ENCODE assay signal across 1 cellular context in genomic region chr17:43483674-43484551, GRCh38.
TF ChIP-seq lines count a peak whose summit lies in the region.

TSS of gene DHX8 (plus strand) at chr17:43483975. CDS start at chr17:43484038, 63 bp downstream.

TF ChIP-seq in HepG2, 621 proteins besides CTCF, POLR2A, EP300 and RAD21 (continued from another document and continues in another):
- TF ChIP-seq ZBTB40 (IDR thresholded peaks at IDR 0.05) = peak; percentile 91
- TF ChIP-seq ZBTB40 (CRISPR knock-in tag; IDR thresholded peaks at IDR 0.05) = peak; percentile 84
- no peak for TF ChIP-seq ZNF549 (CRISPR knock-in tag; IDR thresholded peaks at IDR 0.05)
- TF ChIP-seq RFX1 (IDR thresholded peaks at IDR 0.05) = no peak
- TF ChIP-seq GMEB1 (CRISPR knock-in tag; IDR thresholded peaks at IDR 0.05; ENCODE audit: borderline replicate concordance) = peak; percentile 92
- TF ChIP-seq SP4 (CRISPR knock-in tag; IDR thresholded peaks at IDR 0.05) = peak; percentile 85
- TF ChIP-seq, protein P1, sequence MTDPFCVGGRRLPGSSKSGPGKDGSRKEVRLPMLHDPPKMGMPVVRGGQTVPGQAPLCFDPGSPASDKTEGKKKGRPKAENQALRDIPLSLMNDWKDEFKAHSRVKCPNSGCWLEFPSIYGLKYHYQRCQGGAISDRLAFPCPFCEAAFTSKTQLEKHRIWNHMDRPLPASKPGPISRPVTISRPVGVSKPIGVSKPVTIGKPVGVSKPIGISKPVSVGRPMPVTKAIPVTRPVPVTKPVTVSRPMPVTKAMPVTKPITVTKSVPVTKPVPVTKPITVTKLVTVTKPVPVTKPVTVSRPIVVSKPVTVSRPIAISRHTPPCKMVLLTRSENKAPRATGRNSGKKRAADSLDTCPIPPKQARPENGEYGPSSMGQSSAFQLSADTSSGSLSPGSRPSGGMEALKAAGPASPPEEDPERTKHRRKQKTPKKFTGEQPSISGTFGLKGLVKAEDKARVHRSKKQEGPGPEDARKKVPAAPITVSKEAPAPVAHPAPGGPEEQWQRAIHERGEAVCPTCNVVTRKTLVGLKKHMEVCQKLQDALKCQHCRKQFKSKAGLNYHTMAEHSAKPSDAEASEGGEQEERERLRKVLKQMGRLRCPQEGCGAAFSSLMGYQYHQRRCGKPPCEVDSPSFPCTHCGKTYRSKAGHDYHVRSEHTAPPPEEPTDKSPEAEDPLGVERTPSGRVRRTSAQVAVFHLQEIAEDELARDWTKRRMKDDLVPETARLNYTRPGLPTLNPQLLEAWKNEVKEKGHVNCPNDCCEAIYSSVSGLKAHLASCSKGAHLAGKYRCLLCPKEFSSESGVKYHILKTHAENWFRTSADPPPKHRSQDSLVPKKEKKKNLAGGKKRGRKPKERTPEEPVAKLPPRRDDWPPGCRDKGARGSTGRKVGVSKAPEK (CRISPR knock-in tag; IDR thresholded peaks at IDR 0.05; ENCODE audit: borderline replicate concordance) = no peak
- no peak for TF ChIP-seq NCOA5 (CRISPR knock-in tag; IDR thresholded peaks at IDR 0.05)
- TF ChIP-seq POLR2G (IDR thresholded peaks at IDR 0.05; ENCODE audit: low read depth, low read length) = peak; percentile 94
- TF ChIP-seq ZNF550 (CRISPR knock-in tag; IDR thresholded peaks at IDR 0.05; ENCODE audit: borderline replicate concordance) = no peak
- peak; percentile 36; the same call in 1 of the 2 replicates for TF ChIP-seq ONECUT2 (CRISPR knock-in tag; IDR thresholded peaks at IDR 0.05)
- TF ChIP-seq ZNF275 (CRISPR knock-in tag; IDR thresholded peaks at IDR 0.05; ENCODE audit: borderline replicate concordance) = peak; percentile 91; the same call in 1 of the 2 replicates
- no peak; the same call in 1 of the 2 replicates for TF ChIP-seq ZNF552 (CRISPR knock-in tag; IDR thresholded peaks at IDR 0.05; ENCODE audit: borderline replicate concordance)
- no peak for TF ChIP-seq ZNF841 (CRISPR knock-in tag; IDR thresholded peaks at IDR 0.05; ENCODE audit: borderline replicate concordance)
- peak; percentile 96 for TF ChIP-seq SPEN (CRISPR knock-in tag; IDR thresholded peaks at IDR 0.05; ENCODE audit: low read depth)
- no peak for TF ChIP-seq SETDB1 (CRISPR knock-in tag; IDR thresholded peaks at IDR 0.05; ENCODE audit: borderline replicate concordance)
- TF ChIP-seq ZNF234 (CRISPR knock-in tag; conservative IDR thresholded peaks at IDR 0.05) = no peak
- no peak; the same call in 1 of the 2 replicates for TF ChIP-seq HNF4G (IDR thresholded peaks at IDR 0.05; ENCODE audit: borderline replicate concordance, low read depth, low read length)
- TF ChIP-seq HNF4G (CRISPR knock-in tag; IDR thresholded peaks at IDR 0.05; ENCODE audit: borderline replicate concordance, low read depth) = no peak
- TF ChIP-seq ZNF230 (CRISPR knock-in tag; IDR thresholded peaks at IDR 0.05) = peak; percentile 98
- peak; percentile 85 for TF ChIP-seq PHF8 (CRISPR knock-in tag; IDR thresholded peaks at IDR 0.05)
- no peak for TF ChIP-seq HDAC6 (IDR thresholded peaks at IDR 0.05; ENCODE audit: low read depth, low read length)
- peak; percentile 84 for TF ChIP-seq POLR2AphosphoS5 (IDR thresholded peaks at IDR 0.05; ENCODE audit: low read depth, low read length)
- no peak for TF ChIP-seq MLLT10 (CRISPR knock-in tag; IDR thresholded peaks at IDR 0.05)
- peak; percentile 48; the same call in 1 of the 2 replicates for TF ChIP-seq ATF7-NPFF (CRISPR knock-in tag; IDR thresholded peaks at IDR 0.05; ENCODE audit: low read depth)
- TF ChIP-seq HDAC1 (CRISPR knock-in tag; IDR thresholded peaks at IDR 0.05) = peak; percentile 92
- peak; percentile 46 for TF ChIP-seq U2AF1 (optimal IDR thresholded peaks at IDR 0.05; ENCODE audit: low read depth, low read length)
- peak; percentile 90 for TF ChIP-seq ZNF781 (CRISPR knock-in tag; IDR thresholded peaks at IDR 0.05; ENCODE audit: borderline replicate concordance, not compliant biosample characterization)
- peak; percentile 68; the same call in 1 of the 2 replicates for TF ChIP-seq ZNF34 (CRISPR knock-in tag; IDR thresholded peaks at IDR 0.05; ENCODE audit: borderline replicate concordance)
- no peak for TF ChIP-seq ARHGAP35 (CRISPR knock-in tag; IDR thresholded peaks at IDR 0.05; ENCODE audit: borderline replicate concordance)
- TF ChIP-seq ZSCAN22 (CRISPR knock-in tag; IDR thresholded peaks at IDR 0.05) = no peak
- no peak; the same call in 1 of the 2 replicates for TF ChIP-seq ZNF766 (CRISPR knock-in tag; IDR thresholded peaks at IDR 0.05; ENCODE audit: borderline replicate concordance)
- TF ChIP-seq KDM2A (CRISPR knock-in tag; IDR thresholded peaks at IDR 0.05; ENCODE audit: borderline replicate concordance, low read depth) = peak; percentile 97
- TF ChIP-seq FOXP4 (CRISPR knock-in tag; IDR thresholded peaks at IDR 0.05) = peak; percentile 97
- TF ChIP-seq ZNF792 (CRISPR knock-in tag; IDR thresholded peaks at IDR 0.05) = peak; percentile 93
- TF ChIP-seq SMARCC2 (IDR thresholded peaks at IDR 0.05) = no peak
- TF ChIP-seq KLF13 (CRISPR knock-in tag; IDR thresholded peaks at IDR 0.05) = no peak
- peak; percentile 96 for TF ChIP-seq REPIN1 (CRISPR knock-in tag; IDR thresholded peaks at IDR 0.05; ENCODE audit: borderline replicate concordance, low read depth)
- TF ChIP-seq SNAPC2 (CRISPR knock-in tag; IDR thresholded peaks at IDR 0.05) = peak; percentile 96
- no peak for TF ChIP-seq CERS6 (CRISPR knock-in tag; IDR thresholded peaks at IDR 0.05)
- TF ChIP-seq IKZF5 (CRISPR knock-in tag; IDR thresholded peaks at IDR 0.05) = peak; percentile 99
- TF ChIP-seq, protein P2, sequence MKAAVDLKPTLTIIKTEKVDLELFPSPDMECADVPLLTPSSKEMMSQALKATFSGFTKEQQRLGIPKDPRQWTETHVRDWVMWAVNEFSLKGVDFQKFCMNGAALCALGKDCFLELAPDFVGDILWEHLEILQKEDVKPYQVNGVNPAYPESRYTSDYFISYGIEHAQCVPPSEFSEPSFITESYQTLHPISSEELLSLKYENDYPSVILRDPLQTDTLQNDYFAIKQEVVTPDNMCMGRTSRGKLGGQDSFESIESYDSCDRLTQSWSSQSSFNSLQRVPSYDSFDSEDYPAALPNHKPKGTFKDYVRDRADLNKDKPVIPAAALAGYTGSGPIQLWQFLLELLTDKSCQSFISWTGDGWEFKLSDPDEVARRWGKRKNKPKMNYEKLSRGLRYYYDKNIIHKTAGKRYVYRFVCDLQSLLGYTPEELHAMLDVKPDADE (CRISPR knock-in tag; IDR thresholded peaks at IDR 0.05) = 0 out of 2 replicates have a peak, but pooled peaks have one; percentile 41
- TF ChIP-seq ZNF317 (CRISPR knock-in tag; IDR thresholded peaks at IDR 0.05) = peak; percentile 86; the same call in 1 of the 2 replicates
- TF ChIP-seq SRSF1 (optimal IDR thresholded peaks at IDR 0.05; ENCODE audit: low read depth, low read length) = no peak
- TF ChIP-seq ZNF207 (IDR thresholded peaks at IDR 0.05; ENCODE audit: borderline replicate concordance) = no peak
